In genomic region chr17:17206149-17206912, GRCh38 we compare ENCODE assay signal across 9 cellular contexts. TPM values are rescaled to one million over a fixed set of nuclear protein-coding genes. Genes with fewer than 3 reads are reported as not detected.
DNase-seq lines count a peak whose midpoint lies in the region; ATAC-seq, FAIRE-seq and TF ChIP-seq lines count a peak whose summit lies in the region.
"Had no signal": no experiment of that assay in that cellular context is flagged by ENCODE, and none has a peak within 500 bp of the region (broad histone marks: within the 10 kb centered on the region; RNA-seq: fewer than 3 reads in every experiment).

Gene PLD6, minus strand, starts transcription at chr17:17206333. Its CDS starts 47 bp downstream, at chr17:17206286.

- intact Hi-C loops in psoas muscle (cut with DNase I), result no loop called here

- peak within 1 kb of the TSS; percentile 90 for H3K4me3 Mint-ChIP-seq in activated T-cell treated with anti-CD3 and anti-CD28 coated beads, Interleukin-2, amount 50 U/mL, for 72 hours

- H3K27me3 ChIP-seq in psoas muscle (ENCODE audit: insufficient read depth in 3 of 3, low read length in 2 of 3), result no peaks in the 10 kb centered on the region

- H3K4me1 ChIP-seq in psoas muscle, result peaks cover 31% of the 10 kb centered on the region

- TF ChIP-seq RAD21 in Ishikawa (IDR thresholded peaks at IDR 0.05; ENCODE audit: low read depth), result no peak

- H3K27ac ChIP-seq in psoas muscle, result peak within 1 kb of the TSS; percentile 91

- peaks cover 0 to 15% of the 10 kb centered on the region in 2 donors for H3K36me3 ChIP-seq in psoas muscle (ENCODE audit: insufficient read depth in 1 of 2, low read depth in 1 of 2)

- peak; percentile 94 for FAIRE-seq in urothelium cell line (lab: Jason Lieb, UNC)

- peak; percentile 63 for ATAC-seq in GM19397 (IDR thresholded peaks at IDR 0.05; ENCODE audit: unreplicated experiment)
- peak; percentile 77 to 79 for ATAC-seq in activated T-cell treated with anti-CD3 and anti-CD28 coated beads, Interleukin-2, amount 50 U/mL, for 72 hours (replicated peaks in 1 of 2)
- ATAC-seq in psoas muscle, result peak; percentile 63 to 85 (median 76)

- TF ChIP-seq CTCF in psoas muscle (IDR thresholded peaks at IDR 0.05), result no peak

- peaks cover 17% of the 10 kb centered on the region for H3K4me1 Mint-ChIP-seq in activated T-cell treated with anti-CD3 and anti-CD28 coated beads, Interleukin-2, amount 50 U/mL, for 72 hours (ENCODE audit: low read depth)

- no peaks in the 10 kb centered on the region for H3K27me3 Mint-ChIP-seq in activated T-cell treated with anti-CD3 and anti-CD28 coated beads, Interleukin-2, amount 50 U/mL, for 72 hours (ENCODE audit: low read depth)

- TF ChIP-seq EP300 in Ishikawa (IDR thresholded peaks at IDR 0.05; ENCODE audit: borderline replicate concordance), result peak; percentile 73; the same call in 1 of the 2 replicates

- no peaks in the 10 kb centered on the region for H3K9me3 ChIP-seq in psoas muscle

- H3K27ac Mint-ChIP-seq in activated T-cell treated with anti-CD3 and anti-CD28 coated beads, Interleukin-2, amount 50 U/mL, for 72 hours, result peak within 1 kb of the TSS; percentile 52

- DNase-seq in C1 segment of cervical spinal cord (lab: John Stamatoyannopoulos, UW), result peak in 8 of 14 donors; percentile 25 to 67 (median 45)
- DNase-seq in RPMI7951 (ENCODE audit: low read depth), result peak; percentile 55
- peak; percentile 94 for DNase-seq in activated T-cell treated with anti-CD3 and anti-CD28 coated beads, Interleukin-2, amount 50 U/mL, for 72 hours
- peak; percentile 50 for DNase-seq in fibroblast of peridontal ligament (ENCODE audit: extremely low read depth)
- DNase-seq in psoas muscle, result peak; percentile 84 to 94
- peak; percentile 40 for DNase-seq in urothelium cell line (ENCODE audit: low spot score)

- H3K9me3 Mint-ChIP-seq in activated T-cell treated with anti-CD3 and anti-CD28 coated beads, Interleukin-2, amount 50 U/mL, for 72 hours, result no peaks in the 10 kb centered on the region

- peak within 1 kb of the TSS; percentile 72 for H3K4me3 ChIP-seq in psoas muscle

- H3K36me3 Mint-ChIP-seq in activated T-cell treated with anti-CD3 and anti-CD28 coated beads, Interleukin-2, amount 50 U/mL, for 72 hours (ENCODE audit: insufficient read depth in 2 of 2), result peaks cover 0 to 1% of the 10 kb centered on the region in 2 donors

- WGBS in psoas muscle, 3 donors, result 8 to 20% (median 15%) methylated on average over 58 to 77 of the region's 77 CpGs

TF ChIP-seq in Ishikawa, 13 proteins besides CTCF, POLR2A, EP300 and RAD21:
- TF ChIP-seq FOXM1 (IDR thresholded peaks at IDR 0.05; ENCODE audit: borderline replicate concordance, low read depth) (no peak), ZBTB7A (IDR thresholded peaks at IDR 0.05; ENCODE audit: low read depth) (0 out of 2 replicates have a peak, but pooled peaks have one; percentile 46), TEAD4 (IDR thresholded peaks at IDR 0.05) (peak; percentile 89), TAF1 (IDR thresholded peaks at IDR 0.05; ENCODE audit: low read depth) (0 out of 2 replicates have a peak, but pooled peaks have one; percentile 4), TCF12 (IDR thresholded peaks at IDR 0.05; ENCODE audit: low read depth) (peak; percentile 93), EGR1 (IDR thresholded peaks at IDR 0.05) (peak; percentile 65), CEBPB (IDR thresholded peaks at IDR 0.05) (no peak), YY1 (IDR thresholded peaks at IDR 0.05; ENCODE audit: low read depth) (0 out of 2 replicates have a peak, but pooled peaks have one; percentile 37), MAX (IDR thresholded peaks at IDR 0.05) (peak; percentile 99), CREB1 (IDR thresholded peaks at IDR 0.05; ENCODE audit: low read depth) (peak; percentile 25; the same call in 1 of the 2 replicates), NFIC (IDR thresholded peaks at IDR 0.05) (peak; percentile 99)
- TF ChIP-seq, protein P1, sequence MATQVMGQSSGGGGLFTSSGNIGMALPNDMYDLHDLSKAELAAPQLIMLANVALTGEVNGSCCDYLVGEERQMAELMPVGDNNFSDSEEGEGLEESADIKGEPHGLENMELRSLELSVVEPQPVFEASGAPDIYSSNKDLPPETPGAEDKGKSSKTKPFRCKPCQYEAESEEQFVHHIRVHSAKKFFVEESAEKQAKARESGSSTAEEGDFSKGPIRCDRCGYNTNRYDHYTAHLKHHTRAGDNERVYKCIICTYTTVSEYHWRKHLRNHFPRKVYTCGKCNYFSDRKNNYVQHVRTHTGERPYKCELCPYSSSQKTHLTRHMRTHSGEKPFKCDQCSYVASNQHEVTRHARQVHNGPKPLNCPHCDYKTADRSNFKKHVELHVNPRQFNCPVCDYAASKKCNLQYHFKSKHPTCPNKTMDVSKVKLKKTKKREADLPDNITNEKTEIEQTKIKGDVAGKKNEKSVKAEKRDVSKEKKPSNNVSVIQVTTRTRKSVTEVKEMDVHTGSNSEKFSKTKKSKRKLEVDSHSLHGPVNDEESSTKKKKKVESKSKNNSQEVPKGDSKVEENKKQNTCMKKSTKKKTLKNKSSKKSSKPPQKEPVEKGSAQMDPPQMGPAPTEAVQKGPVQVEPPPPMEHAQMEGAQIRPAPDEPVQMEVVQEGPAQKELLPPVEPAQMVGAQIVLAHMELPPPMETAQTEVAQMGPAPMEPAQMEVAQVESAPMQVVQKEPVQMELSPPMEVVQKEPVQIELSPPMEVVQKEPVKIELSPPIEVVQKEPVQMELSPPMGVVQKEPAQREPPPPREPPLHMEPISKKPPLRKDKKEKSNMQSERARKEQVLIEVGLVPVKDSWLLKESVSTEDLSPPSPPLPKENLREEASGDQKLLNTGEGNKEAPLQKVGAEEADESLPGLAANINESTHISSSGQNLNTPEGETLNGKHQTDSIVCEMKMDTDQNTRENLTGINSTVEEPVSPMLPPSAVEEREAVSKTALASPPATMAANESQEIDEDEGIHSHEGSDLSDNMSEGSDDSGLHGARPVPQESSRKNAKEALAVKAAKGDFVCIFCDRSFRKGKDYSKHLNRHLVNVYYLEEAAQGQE (IDR thresholded peaks at IDR 0.05; ENCODE audit: low read depth), result no peak
- TF ChIP-seq, protein P2, sequence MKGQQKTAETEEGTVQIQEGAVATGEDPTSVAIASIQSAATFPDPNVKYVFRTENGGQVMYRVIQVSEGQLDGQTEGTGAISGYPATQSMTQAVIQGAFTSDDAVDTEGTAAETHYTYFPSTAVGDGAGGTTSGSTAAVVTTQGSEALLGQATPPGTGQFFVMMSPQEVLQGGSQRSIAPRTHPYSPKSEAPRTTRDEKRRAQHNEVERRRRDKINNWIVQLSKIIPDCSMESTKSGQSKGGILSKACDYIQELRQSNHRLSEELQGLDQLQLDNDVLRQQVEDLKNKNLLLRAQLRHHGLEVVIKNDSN (IDR thresholded peaks at IDR 0.05), result peak; percentile 94

RNA-seq across cellular contexts. Expression of gene PLD6, which starts in this region (rescaled TPM):
- total RNA-seq in RPMI7951 (2014; rRNA removed; shearing (Covaris generic)), result 0.24 and 0.29 TPM in 2 replicates
- 1 to 10 TPM; 6.8 to 8.0 TPM for total RNA-seq in activated T-cell treated with anti-CD3 and anti-CD28 coated beads, Interleukin-2, amount 50 U/mL, for 72 hours
- 1 to 10 TPM in 3 of 4 donors, under 1 TPM in 1; 0.84 to 5.4 (median 2.7) TPM for total RNA-seq in psoas muscle
- polyA plus RNA-seq in psoas muscle, result 1 to 10 TPM; 1.3 to 2.5 (median 2.5) TPM
- total RNA-seq: M059J had no signal

Comparison
In these comparisons a context has a peak if more than half of its experiments do, and no peak if none do; other contexts are left out.
1. Peak in every context shown above with its lines: DNase-seq, ATAC-seq, H3K4me3 ChIP-seq and H3K27ac ChIP-seq.
2. Peak in DNase-seq in RPMI7951; RNA of the gene not detected or under 1 TPM.
3. DNase-seq: peak in every context shown above with its lines; median percentile 94 in activated T-cell treated with anti-CD3 and anti-CD28 coated beads, Interleukin-2, amount 50 U/mL, for 72 hours; 89 in psoas muscle; 55 in RPMI7951; 50 in fibroblast of peridontal ligament; 45 in C1 segment of cervical spinal cord; 40 in urothelium cell line.